ENCODE assay signal across 8 cellular contexts in the genomic region with DNA sequence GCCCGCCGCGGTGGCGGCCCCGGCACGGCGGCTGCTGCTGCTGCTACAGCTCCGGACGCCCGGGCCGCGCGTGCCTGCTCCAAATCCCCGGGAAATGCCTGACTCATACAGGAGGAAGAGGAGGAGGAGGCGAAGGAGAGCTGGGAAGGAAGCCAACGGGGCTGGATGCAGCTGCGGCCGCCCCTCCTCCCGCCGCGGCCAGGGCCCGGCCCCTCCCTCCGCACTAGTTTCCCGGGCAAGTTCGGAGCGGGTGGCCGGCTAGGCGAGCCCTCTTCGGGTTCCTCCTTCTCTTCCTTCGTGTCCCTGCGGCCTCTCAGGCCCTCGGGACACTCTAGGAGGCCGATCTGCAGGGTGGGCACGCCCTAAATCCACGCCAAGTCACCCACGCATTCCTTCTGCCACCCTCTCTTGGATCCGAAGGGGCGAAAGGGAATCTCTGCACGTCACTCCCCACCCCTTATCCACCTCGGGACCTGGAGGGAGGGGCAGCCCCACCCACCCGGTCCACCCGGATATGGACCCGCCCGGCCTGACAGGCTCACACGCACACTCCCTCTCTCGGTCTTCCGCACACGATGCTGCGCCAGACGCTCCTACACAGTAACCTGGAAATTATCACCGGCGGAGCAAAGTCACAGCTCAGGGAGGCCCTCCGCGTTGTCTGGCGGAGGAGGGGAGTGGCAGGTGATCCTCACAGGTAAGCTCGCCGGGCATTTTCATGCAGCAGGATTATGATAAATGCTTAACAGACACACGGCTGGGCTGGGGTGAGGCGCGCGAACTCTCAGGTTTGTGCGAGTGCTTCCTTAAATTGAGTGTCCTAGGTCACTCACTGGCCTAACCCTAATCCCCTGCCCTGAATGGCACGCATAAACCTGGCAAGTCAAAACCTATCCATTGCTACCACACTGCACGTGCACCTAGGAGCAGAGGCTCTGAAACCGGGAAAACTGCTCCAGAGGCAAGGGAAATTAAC. TPM values are rescaled to one million over a fixed set of nuclear protein-coding genes. Genes with fewer than 3 reads are reported as not detected.
DNase-seq lines count a peak whose midpoint lies in the region; TF ChIP-seq lines count a peak whose summit lies in the region.

A gene with protein sequence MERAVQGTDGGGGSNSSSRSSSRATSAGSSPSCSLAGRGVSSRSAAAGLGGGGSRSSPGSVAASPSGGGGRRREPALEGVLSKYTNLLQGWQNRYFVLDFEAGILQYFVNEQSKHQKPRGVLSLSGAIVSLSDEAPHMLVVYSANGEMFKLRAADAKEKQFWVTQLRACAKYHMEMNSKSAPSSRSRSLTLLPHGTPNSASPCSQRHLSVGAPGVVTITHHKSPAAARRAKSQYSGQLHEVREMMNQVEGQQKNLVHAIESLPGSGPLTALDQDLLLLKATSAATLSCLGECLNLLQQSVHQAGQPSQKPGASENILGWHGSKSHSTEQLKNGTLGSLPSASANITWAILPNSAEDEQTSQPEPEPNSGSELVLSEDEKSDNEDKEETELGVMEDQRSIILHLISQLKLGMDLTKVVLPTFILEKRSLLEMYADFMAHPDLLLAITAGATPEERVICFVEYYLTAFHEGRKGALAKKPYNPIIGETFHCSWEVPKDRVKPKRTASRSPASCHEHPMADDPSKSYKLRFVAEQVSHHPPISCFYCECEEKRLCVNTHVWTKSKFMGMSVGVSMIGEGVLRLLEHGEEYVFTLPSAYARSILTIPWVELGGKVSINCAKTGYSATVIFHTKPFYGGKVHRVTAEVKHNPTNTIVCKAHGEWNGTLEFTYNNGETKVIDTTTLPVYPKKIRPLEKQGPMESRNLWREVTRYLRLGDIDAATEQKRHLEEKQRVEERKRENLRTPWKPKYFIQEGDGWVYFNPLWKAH (minus strand): TSS at position 57 of the 976 bp plus-strand sequence. CDS start 83 bp downstream, outside the sequence.
A gene (plus strand): TSS at position 545 of the 976 bp plus-strand sequence. CDS start 7,330 bp downstream, outside the sequence.

- H3K4me3 ChIP-seq in HEK293 (ENCODE audit: low read depth, low read length): peak within 1 kb of the TSS; percentile 89
- H3K4me3 ChIP-seq in tibial nerve: peak within 1 kb of the TSS; percentile 67 to 93 (median 74)

- H3K27me3 ChIP-seq in tibial nerve: no peaks in the 10 kb centered on the region

- CTCF ChIA-PET in HEK293 (lab: Yijun Ruan, JAX): interaction anchor here (0.6 to 0.9 kb wide), 2 partner anchors 9 to 30 kb away, joined by 3 read pairs; no protein-coding TSS in a partner anchor

- H3K9me3 Mint-ChIP-seq in activated T-helper 2 cell treated with anti-CD3 and anti-CD28 coated beads, Interferon-gamma antibody, Interleukin-2, Interleukin-4, amounts not matched to agents 10 μg/mL and 5 μg/mL and 100 μg/mL, durations not matched to agents 14 hours and 24 hours and 36 hours: no peaks in the 10 kb centered on the region

- peaks cover 21% of the 10 kb centered on the region for H3K4me1 Mint-ChIP-seq in activated T-helper 2 cell treated with anti-CD3 and anti-CD28 coated beads, Interferon-gamma antibody, Interleukin-2, Interleukin-4, amounts not matched to agents 10 μg/mL and 5 μg/mL and 100 μg/mL, durations not matched to agents 14 hours and 24 hours and 36 hours (ENCODE audit: low read depth)

- 10 to 15% methylated on average over 45 to 54 of the region's 65 CpGs for WGBS in tibial nerve, 2 donors

- H3K4me1 ChIP-seq in HEK293 (ENCODE audit: control insufficient read depth, insufficient read depth, low read length): peaks cover 3% of the 10 kb centered on the region; the same call in 1 of the 2 replicates
- peaks cover 0 to 28% (median 13%) of the 10 kb centered on the region in 4 donors for H3K4me1 ChIP-seq in tibial nerve

- H3K36me3 Mint-ChIP-seq in activated T-helper 2 cell treated with anti-CD3 and anti-CD28 coated beads, Interferon-gamma antibody, Interleukin-2, Interleukin-4, amounts not matched to agents 10 μg/mL and 5 μg/mL and 100 μg/mL, durations not matched to agents 14 hours and 24 hours and 36 hours (ENCODE audit: low read depth): peaks cover 24% of the 10 kb centered on the region

- peak in 1 of 2 donors; percentile 72 for TF ChIP-seq EP300 in tibial nerve (IDR thresholded peaks at IDR 0.05)

- TF ChIP-seq CTCF in HEK293 (tag by site-specific recombination; IDR thresholded peaks at IDR 0.05) (no peak), tibial nerve (IDR thresholded peaks at IDR 0.05) (peak in 1 of 5 experiments; percentile 4)

- peak; percentile 21 for DNase-seq in DMS153 treated with DMSO at 0.1 percent for 48 hours (lab: John Stamatoyannopoulos, UW; ENCODE audit: unreplicated experiment)
- DNase-seq in NCI-H510A (lab: John Stamatoyannopoulos, UW): peak; percentile 25
- no peak for DNase-seq in activated T-helper 2 cell treated with anti-CD3 and anti-CD28 coated beads, Interferon-gamma antibody, Interleukin-2, Interleukin-4, amounts not matched to agents 10 μg/mL and 5 μg/mL and 100 μg/mL, durations not matched to agents 14 hours and 24 hours and 36 hours (ENCODE audit: low spot score)
- peak; percentile 88 for DNase-seq in fibroblast of the conjunctiva (ENCODE audit: low read depth)
- peak; percentile 92 for DNase-seq in myocyte (ENCODE audit: low read depth)
- DNase-seq in tibial nerve (ENCODE audit: low spot score in 2 of 2): peak; percentile 76 to 86
- no peak for DNase-seq in NCI-H1048 (lab: John Stamatoyannopoulos, UW)

- intact Hi-C loops in activated T-helper 2 cell treated with anti-CD3 and anti-CD28 coated beads, Interferon-gamma antibody, Interleukin-2, Interleukin-4, amounts not matched to agents 10 μg/mL and 5 μg/mL and 100 μg/mL, durations not matched to agents 14 hours and 24 hours and 36 hours (cut with micrococcal nuclease): loop anchor here (10.0 kb wide), 1 partner anchor 133 kb away; no protein-coding TSS in a partner anchor

- H3K36me3 ChIP-seq in HEK293 (ENCODE audit: control insufficient read depth in 2 of 2, insufficient read depth in 1 of 2, low read length in 2 of 2) (no peaks in the 10 kb centered on the region), tibial nerve (no peaks in the 10 kb centered on the region)

- H3K27me3 Mint-ChIP-seq in activated T-helper 2 cell treated with anti-CD3 and anti-CD28 coated beads, Interferon-gamma antibody, Interleukin-2, Interleukin-4, amounts not matched to agents 10 μg/mL and 5 μg/mL and 100 μg/mL, durations not matched to agents 14 hours and 24 hours and 36 hours (ENCODE audit: low read depth): peaks cover 36% of the 10 kb centered on the region

- peak; percentile 28 to 48 for TF ChIP-seq POLR2A in tibial nerve (IDR thresholded peaks at IDR 0.05)

- H3K9me3 ChIP-seq in HEK293 (ENCODE audit: control insufficient read depth, insufficient read depth, low read depth, low read length): no peaks in the 10 kb centered on the region
- no peaks in the 10 kb centered on the region for H3K9me3 ChIP-seq in tibial nerve

- peak within 1 kb of the TSS; percentile 77; the same call in 1 of the 2 replicates for H3K27ac ChIP-seq in HEK293 (ENCODE audit: extremely low read depth, low read depth, low read length)
- H3K27ac ChIP-seq in tibial nerve: peak within 1 kb of the TSS; percentile 75 to 93 (median 87)

- peak within 1 kb of the TSS; percentile 86 for H3K4me3 Mint-ChIP-seq in activated T-helper 2 cell treated with anti-CD3 and anti-CD28 coated beads, Interferon-gamma antibody, Interleukin-2, Interleukin-4, amounts not matched to agents 10 μg/mL and 5 μg/mL and 100 μg/mL, durations not matched to agents 14 hours and 24 hours and 36 hours (ENCODE audit: low read depth)

- peak within 1 kb of the TSS; percentile 65 for H3K27ac Mint-ChIP-seq in activated T-helper 2 cell treated with anti-CD3 and anti-CD28 coated beads, Interferon-gamma antibody, Interleukin-2, Interleukin-4, amounts not matched to agents 10 μg/mL and 5 μg/mL and 100 μg/mL, durations not matched to agents 14 hours and 24 hours and 36 hours

- POLR2A ChIA-PET in HEK293 (lab: Yijun Ruan, JAX): interaction anchor here (1.2 kb wide), 2 partner anchors 13 to 449 kb away, joined by 4 read pairs; a partner anchor contains a TSS

TF ChIP-seq in HEK293, 187 proteins besides CTCF, POLR2A, EP300 and RAD21 (continues in another document):
- TF ChIP-seq REPIN1 (tag by site-specific recombination; IDR thresholded peaks at IDR 0.05; ENCODE audit: low read depth) (no peak), KLF8 (tag by site-specific recombination; IDR thresholded peaks at IDR 0.05) (peak; percentile 89), ZNF658 (tag by site-specific recombination; IDR thresholded peaks at IDR 0.05) (no peak), IKZF3 (tag by site-specific recombination; IDR thresholded peaks at IDR 0.05) (peak; percentile 88)
- TF ChIP-seq, protein P1, sequence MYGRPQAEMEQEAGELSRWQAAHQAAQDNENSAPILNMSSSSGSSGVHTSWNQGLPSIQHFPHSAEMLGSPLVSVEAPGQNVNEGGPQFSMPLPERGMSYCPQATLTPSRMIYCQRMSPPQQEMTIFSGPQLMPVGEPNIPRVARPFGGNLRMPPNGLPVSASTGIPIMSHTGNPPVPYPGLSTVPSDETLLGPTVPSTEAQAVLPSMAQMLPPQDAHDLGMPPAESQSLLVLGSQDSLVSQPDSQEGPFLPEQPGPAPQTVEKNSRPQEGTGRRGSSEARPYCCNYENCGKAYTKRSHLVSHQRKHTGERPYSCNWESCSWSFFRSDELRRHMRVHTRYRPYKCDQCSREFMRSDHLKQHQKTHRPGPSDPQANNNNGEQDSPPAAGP (tag by site-specific recombination; IDR thresholded peaks at IDR 0.05): peak; percentile 88; the same call in 1 of the 2 replicates

RNA-seq across cellular contexts. Expression of the first gene that starts in this region (rescaled TPM):
- total RNA-seq in activated T-helper 2 cell treated with anti-CD3 and anti-CD28 coated beads, Interferon-gamma antibody, Interleukin-2, Interleukin-4, amounts not matched to agents 10 μg/mL and 5 μg/mL and 100 μg/mL, durations not matched to agents 14 hours and 24 hours and 36 hours: 42.5 and 47.6 TPM in 2 replicates
- 15.2 and 15.5 TPM in 2 replicates for total RNA-seq in myocyte
- 26.9 TPM for polyA plus RNA-seq in myocyte (2012)
- 10 to 100 TPM; 45.0 to 79.2 (median 60.4) TPM for total RNA-seq in tibial nerve

RNA-seq across cellular contexts. Expression of the second gene that starts in this region (rescaled TPM):
- 1.8 and 2.0 TPM in 2 replicates for total RNA-seq in activated T-helper 2 cell treated with anti-CD3 and anti-CD28 coated beads, Interferon-gamma antibody, Interleukin-2, Interleukin-4, amounts not matched to agents 10 μg/mL and 5 μg/mL and 100 μg/mL, durations not matched to agents 14 hours and 24 hours and 36 hours
- total RNA-seq in myocyte: 0.36 and 0.48 TPM in 2 replicates
- polyA plus RNA-seq in myocyte (2012): 0.26 TPM
- total RNA-seq in tibial nerve: 1 to 10 TPM in 3 of 4 donors, under 1 TPM in 1; 0.84 to 1.8 (median 1.3) TPM

Comparison
In these comparisons a context has a peak if more than half of its experiments do, and no peak if none do; other contexts are left out.
1. DNase-seq: peak in DMS153 treated with DMSO at 0.1 percent for 48 hours (single experiment), NCI-H510A (single experiment), fibroblast of the conjunctiva (single experiment), myocyte (single experiment) and tibial nerve (2 of 2); none in activated T-helper 2 cell treated with anti-CD3 and anti-CD28 coated beads, Interferon-gamma antibody, Interleukin-2, Interleukin-4, amounts not matched to agents 10 μg/mL and 5 μg/mL and 100 μg/mL, durations not matched to agents 14 hours and 24 hours and 36 hours (single experiment) and NCI-H1048 (single experiment).